In the genomic region with DNA sequence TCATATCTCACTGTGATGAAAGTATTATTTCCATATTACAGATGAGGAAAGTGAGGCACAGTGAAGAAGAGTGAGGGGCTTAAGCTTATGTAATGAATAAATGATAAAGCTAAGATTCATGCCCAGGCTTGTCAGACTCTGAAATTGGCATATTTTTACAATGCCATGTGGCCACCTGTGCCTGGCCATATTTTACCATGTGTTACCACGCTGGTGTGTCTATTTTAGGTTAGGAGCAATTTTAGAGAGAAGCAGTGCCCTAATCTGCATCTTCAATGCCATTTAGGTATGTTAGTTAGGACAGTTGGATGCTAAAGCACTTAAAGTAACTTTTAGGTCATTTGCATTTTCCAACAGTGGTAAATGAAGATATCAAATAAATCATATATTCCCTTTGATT, we compare ENCODE assay signal across 10 cellular contexts.
"Had no signal": no experiment of that assay in that cellular context is flagged by ENCODE, and none has a peak within 500 bp of the region (broad histone marks: within the 10 kb centered on the region; RNA-seq: fewer than 3 reads in every experiment).

No MANE protein-coding gene starts in this region.

- H3K4me3 ChIP-seq: GM23248, HAP-1, K562 had no signal

- H3K36me3 ChIP-seq: HAP-1 had no signal

- ATAC-seq: HCT116, K562 had no signal

- H2AFZ ChIP-seq: GM23248 had no signal

- H3K9me3 ChIP-seq: HAP-1 had no signal

- H3K27ac ChIP-seq: GM23248, HL-60 had no signal

- FAIRE-seq: K562 had no signal

- H3K9ac ChIP-seq: GM23248 had no signal

- DNase-seq: GM23248, GOT3, H7, HFFc6, IMR-90, KG1 had no signal

- H3K4me1 ChIP-seq: HAP-1 had no signal
